In genomic region chr5:178207183-178207916, GRCh38 we compare ENCODE assay signal across 8 cellular contexts. TPM values are rescaled to one million over a fixed set of nuclear protein-coding genes. Genes with fewer than 3 reads are reported as not detected.
DNase-seq lines count a peak whose midpoint lies in the region; ATAC-seq lines count a peak whose summit lies in the region.
"Had no signal": no experiment of that assay in that cellular context is flagged by ENCODE, and none has a peak within 500 bp of the region (broad histone marks: within the 10 kb centered on the region; RNA-seq: fewer than 3 reads in every experiment).

No MANE protein-coding gene starts in this region.

- H3K4me3 Mint-ChIP-seq in T-helper 17 cell: peak overlapping the region; percentile 88

- peak overlapping the region; percentile 90 for H3K4me3 ChIP-seq in skeletal muscle satellite cell (ENCODE audit: low read length)

- H3K27ac Mint-ChIP-seq in T-helper 17 cell: peak overlapping the region; percentile 82

- H3K4me2 ChIP-seq in skeletal muscle satellite cell (ENCODE audit: low read length): peak overlapping the region; percentile 86

- H3K36me3 ChIP-seq in skeletal muscle satellite cell (ENCODE audit: insufficient read depth, low read length): peaks cover 69% of the 10 kb centered on the region

- ATAC-seq in T-helper 17 cell: no peak

- peaks cover 34% of the 10 kb centered on the region for H3K4me1 Mint-ChIP-seq in T-helper 17 cell

- H3K9ac ChIP-seq in skeletal muscle satellite cell (ENCODE audit: low read depth, low read length): peak overlapping the region; percentile 99

- H3K9me3 ChIP-seq in T-helper 17 cell (ENCODE audit: control insufficient read depth, low read length, poor library complexity, severe bottlenecking): no peaks in the 10 kb centered on the region
- no peaks in the 10 kb centered on the region for H3K9me3 ChIP-seq in skeletal muscle satellite cell (replicated peaks; ENCODE audit: low read length)

- peaks cover 13% of the 10 kb centered on the region for H3K36me3 Mint-ChIP-seq in T-helper 17 cell (ENCODE audit: low read depth)

- DNase-seq in HT-29 (ENCODE audit: low spot score): peak; percentile 58
- DNase-seq in T-helper 17 cell: no peak
- DNase-seq in foreskin melanocyte: peak; percentile 68
- DNase-seq in NCI-H345 (lab: John Stamatoyannopoulos, UW): no peak
- no peak for DNase-seq in DMS53 treated with DMSO at 0.1 percent for 48 hours (lab: John Stamatoyannopoulos, UW; ENCODE audit: unreplicated experiment)
- no peak for DNase-seq in amygdala (lab: John Stamatoyannopoulos, UW)
- DNase-seq: activated gamma-delta T cell had no signal

- peaks cover 19% of the 10 kb centered on the region for H3K4me1 ChIP-seq in skeletal muscle satellite cell (ENCODE audit: control insufficient read depth, insufficient read depth, low read length)

- H3K27me3 ChIP-seq in skeletal muscle satellite cell (ENCODE audit: control insufficient read depth, insufficient read depth, low read length): no peaks in the 10 kb centered on the region

- no peaks in the 10 kb centered on the region for H3K27me3 Mint-ChIP-seq in T-helper 17 cell

RNA-seq across cellular contexts. Expression of gene HNRNPAB, which starts 3.0 kb away (rescaled TPM):
- total RNA-seq in HT-29 (2014; rRNA removed; shearing (Covaris generic)): 212 and 225 TPM in 2 replicates
- 10 to 100 TPM; 89.5 to 90.5 TPM for total RNA-seq in T-helper 17 cell
- total RNA-seq in skeletal muscle satellite cell (2012; rRNA removed): 60.1 and 108 TPM in 2 replicates

RNA-seq across cellular contexts. Expression of gene GMCL2, which starts 20.2 kb away (rescaled TPM):
- not detected in 2 replicates for total RNA-seq in HT-29 (2014; rRNA removed; shearing (Covaris generic))
- total RNA-seq in T-helper 17 cell: not detected
- total RNA-seq in skeletal muscle satellite cell (2012; rRNA removed): not detected in 2 replicates

RNA-seq across cellular contexts. Expression of gene PHYKPL, which starts 25.3 kb away (rescaled TPM):
- 46.0 and 59.0 TPM in 2 replicates for total RNA-seq in HT-29 (2014; rRNA removed; shearing (Covaris generic))
- 100 to 1,000 TPM in 1 of 2 donors, 10 to 100 TPM in 1; 86.9 to 107 TPM for total RNA-seq in T-helper 17 cell
- total RNA-seq in skeletal muscle satellite cell (2012; rRNA removed): 19.7 and 35.0 TPM in 2 replicates

RNA-seq across cellular contexts. Expression of gene NHP2, which starts 53.7 kb away (rescaled TPM):
- 413 and 485 TPM in 2 replicates for total RNA-seq in HT-29 (2014; rRNA removed; shearing (Covaris generic))
- 10 to 100 TPM; 62.2 to 62.4 TPM for total RNA-seq in T-helper 17 cell
- total RNA-seq in skeletal muscle satellite cell (2012; rRNA removed): 170 and 204 TPM in 2 replicates

Comparison
In these comparisons a context has a peak if more than half of its experiments do, and no peak if none do; other contexts are left out.
1. DNase-seq: peak in HT-29 (single experiment) and foreskin melanocyte (single experiment); none in T-helper 17 cell (0 of 3), NCI-H345 (single experiment), DMS53 treated with DMSO at 0.1 percent for 48 hours (single experiment) and amygdala (0 of 56).